ENCODE assay signal across 28 cellular contexts in the genomic region with DNA sequence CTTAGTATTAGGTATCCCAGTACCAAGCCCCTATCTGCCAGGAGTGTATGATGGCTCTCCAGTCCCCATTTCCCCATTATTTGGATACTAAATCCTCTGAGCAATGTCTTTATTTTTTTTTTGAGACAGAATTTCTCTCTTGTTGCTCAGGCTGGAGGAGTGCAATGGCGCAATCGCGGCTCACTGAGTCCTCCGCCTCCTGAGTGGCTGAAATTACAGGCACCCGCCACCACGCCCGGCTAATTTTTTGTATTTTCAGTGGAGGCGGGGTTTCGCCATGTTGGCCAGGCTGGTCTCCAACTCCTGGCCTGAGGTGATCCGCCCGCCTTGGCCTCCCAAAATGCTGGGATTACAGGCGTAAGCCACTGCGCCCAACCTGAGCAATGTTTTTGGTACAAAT.
"Had no signal": no experiment of that assay in that cellular context is flagged by ENCODE, and none has a peak within 500 bp of the region (broad histone marks: within the 10 kb centered on the region; RNA-seq: fewer than 3 reads in every experiment).

No MANE protein-coding gene starts in this region.

- ATAC-seq: natural killer cell; psoas muscle; right cardiac atrium; sciatic nerve; stimulated activated memory B cell treated with anti-CD40 and anti-IgM and Interleukin-4, amounts not matched to agents 10 μg/mL and 1 μg/mL and 100 μg/mL, for 72 hours; stimulated activated naive CD8-positive, alpha-beta T cell treated with anti-CD3 and anti-CD28 coated beads, Interleukin-15, amount 100 ng/mL, for 72 hours; stimulated activated naive CD8-positive, alpha-beta T cell treated with anti-CD3 and anti-CD28 coated beads, Interleukin-15, Interleukin-2, amounts not matched to agents 100 U/mL and 50 U/mL, for 24 hours had no signal

- H3K4me2 ChIP-seq: neural progenitor cell had no signal

- DNase-seq: natural killer cell; occipital lobe; ovary; psoas muscle; right cardiac atrium; spleen; stimulated activated CD4-positive, alpha-beta T cell treated with anti-CD3 and anti-CD28 coated beads, Interleukin-12 subunit alpha, Interleukin-12 subunit beta, amount 100 ng/mL, for 4 hours; stimulated activated CD4-positive, alpha-beta T cell treated with anti-CD3 and anti-CD28 coated beads, Interleukin-1b, Interleukin-23, amount 100 ng/mL, for 48 hours; stimulated activated CD4-positive, alpha-beta T cell treated with anti-CD3 and anti-CD28 coated beads, Interleukin-4, amount 100 ng/mL, for 1 hour; stimulated activated CD4-positive, alpha-beta T cell treated with anti-CD3 and anti-CD28 coated beads, Interleukin-4, amount 100 ng/mL, for 4 hours; stimulated activated CD8-positive, alpha-beta memory T cell treated with anti-CD3 and anti-CD28 coated beads, Interleukin-4, amount 100 ng/mL, for 48 hours; stimulated activated naive CD4-positive, alpha-beta T cell; stimulated activated naive CD8-positive, alpha-beta T cell treated with anti-CD3 and anti-CD28 coated beads, Interleukin-15, amount 100 ng/mL, for 72 hours; stimulated activated naive CD8-positive, alpha-beta T cell treated with anti-CD3 and anti-CD28 coated beads, Interleukin-15, Interleukin-2, amounts not matched to agents 100 U/mL and 50 U/mL, for 24 hours; substantia nigra; testis; tibial artery; transverse colon had no signal

- H3K79me2 ChIP-seq: parathyroid adenoma had no signal

- FAIRE-seq: urothelium cell line had no signal

- H3K36me3 ChIP-seq: neural progenitor cell, ovary, spleen, suprapubic skin, tibial artery, transverse colon, upper lobe of left lung, vagina had no signal

- H3K9me3 ChIP-seq: ovary, psoas muscle, spleen, suprapubic skin, testis, tibial artery, transverse colon, upper lobe of left lung, vagina had no signal

- H3K27ac ChIP-seq: neural progenitor cell, ovary, parathyroid adenoma, psoas muscle, skin epidermis, spleen, suprapubic skin, testis, tibial artery, transverse colon, upper lobe of left lung, vagina had no signal

- H3K4me3 ChIP-seq: neural progenitor cell, ovary, psoas muscle, skin epidermis, smooth muscle cell, spleen, suprapubic skin, testis, tibial artery, transverse colon, upper lobe of left lung, vagina had no signal

- H3K27me3 ChIP-seq: neural progenitor cell, ovary, suprapubic skin, testis, tibial artery, transverse colon, upper lobe of left lung, vagina had no signal

- H3K9ac ChIP-seq: neural progenitor cell, parathyroid adenoma had no signal

- H3K4me1 ChIP-seq: neural progenitor cell, psoas muscle, testis had no signal

- H2AFZ ChIP-seq: neural progenitor cell, parathyroid adenoma had no signal
